1 cellular context compared by ENCODE assay signal in genomic region chr1:173354937-173355280, GRCh38.
TF ChIP-seq lines count a peak whose summit lies in the region.

No MANE protein-coding gene starts in this region.

TF ChIP-seq in GM12878, 131 proteins besides CTCF, POLR2A, EP300 and RAD21 (continued from another document):
- TF ChIP-seq PKNOX1 (IDR thresholded peaks at IDR 0.05) (no peak), BCL3 (IDR thresholded peaks at IDR 0.05; ENCODE audit: borderline replicate concordance, insufficient read depth, low read depth, low read length, poor library complexity, severe bottlenecking) (no peak), BCL11A (IDR thresholded peaks at IDR 0.05; ENCODE audit: low read depth, low read length) (no peak), ZBTB40 (IDR thresholded peaks at IDR 0.05; ENCODE audit: borderline replicate concordance) (no peak), PML (IDR thresholded peaks at IDR 0.05; ENCODE audit: low read length) (no peak), CUX1 (IDR thresholded peaks at IDR 0.05; ENCODE audit: insufficient replicate concordance, low read depth, low read length) (no peak)
TF ChIP-seq in GM12878: peak in this region for 2.
